In the genomic region with DNA sequence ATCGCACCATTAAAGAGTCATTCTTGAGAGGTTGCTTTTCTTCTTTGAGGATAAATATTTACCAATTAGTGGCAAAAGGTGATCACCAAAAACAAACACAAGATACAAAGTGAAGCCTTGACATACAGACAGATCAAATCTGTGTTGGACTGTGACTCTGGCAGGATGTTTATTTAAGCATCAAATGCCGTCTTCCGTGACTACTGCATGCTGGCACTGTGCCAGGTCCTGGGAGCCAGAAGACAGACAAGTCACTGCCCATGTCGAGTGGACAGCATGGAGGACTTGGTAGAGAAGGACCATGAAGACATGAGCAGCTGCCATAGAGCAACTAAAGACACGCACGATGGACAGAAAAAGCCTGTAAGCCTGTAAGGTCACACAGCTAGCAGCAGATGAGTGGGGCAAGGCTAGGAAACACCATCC, we compare ENCODE assay signal across 16 cellular contexts.
DNase-seq lines count a peak whose midpoint lies in the region; ATAC-seq and TF ChIP-seq lines count a peak whose summit lies in the region.
"Had no signal": no experiment of that assay in that cellular context is flagged by ENCODE, and none has a peak within 500 bp of the region (broad histone marks: within the 10 kb centered on the region; RNA-seq: fewer than 3 reads in every experiment).

No MANE protein-coding gene starts in this region.

- H3K4me3 Mint-ChIP-seq in HFFc6, result no peak overlapping the region
- H3K4me3 Mint-ChIP-seq: activated CD8-positive, alpha-beta T cell treated with anti-CD3 and anti-CD28 coated beads for 36 hours; CD8-positive, alpha-beta memory T cell; T-helper 1 cell treated with Interleukin-12 subunit alpha and Interleukin-12 subunit beta and Interleukin-4 antibody, amounts not matched to agents 30 μg/mL and 1 μg/mL, for 36 hours had no signal

- in situ Hi-C loops in Caki2 (cut with HindIII; ENCODE audit: low pct_unique_long_range_greater_than_20kb, low sequenced_read_pairs), result no loop called here

- DNase-seq in Caki2 (ENCODE audit: low read depth) (peak; percentile 40), HFFc6 (peak; percentile 29), RPMI7951 (ENCODE audit: low read depth) (peak; percentile 50), glomerular visceral epithelial cell (ENCODE audit: extremely low spot score) (peak; percentile 63), cortex of kidney (lab: John Stamatoyannopoulos, UW) (no peak), dedifferentiated amniotic fluid mesenchymal stem cell (ENCODE audit: extremely low spot score) (no peak)
- DNase-seq in activated CD8-positive, alpha-beta memory T cell treated with anti-CD3 and anti-CD28 coated beads, Interleukin-2, amount 50 U/mL, for 4 hours, result no peak
- DNase-seq: activated CD8-positive, alpha-beta T cell treated with anti-CD3 and anti-CD28 coated beads for 36 hours; activated naive CD4-positive, alpha-beta T cell; CD8-positive, alpha-beta memory T cell; erythroblast; H7; KBM-7; stomach had no signal

- H3K9me3 Mint-ChIP-seq in HFFc6, result peaks cover 6% of the 10 kb centered on the region
- H3K9me3 Mint-ChIP-seq: T-helper 1 cell treated with Interleukin-12 subunit alpha and Interleukin-12 subunit beta and Interleukin-4 antibody, amounts not matched to agents 30 μg/mL and 1 μg/mL, for 36 hours had no signal

- H3K4me1 Mint-ChIP-seq in HFFc6 (ENCODE audit: low read depth), result peaks cover 25% of the 10 kb centered on the region
- H3K4me1 Mint-ChIP-seq: CD8-positive, alpha-beta memory T cell had no signal

- no peak overlapping the region for H3K27ac Mint-ChIP-seq in HFFc6
- H3K27ac Mint-ChIP-seq: activated CD8-positive, alpha-beta T cell treated with anti-CD3 and anti-CD28 coated beads for 36 hours; CD8-positive, alpha-beta memory T cell; T-helper 1 cell treated with Interleukin-12 subunit alpha and Interleukin-12 subunit beta and Interleukin-4 antibody, amounts not matched to agents 30 μg/mL and 1 μg/mL, for 36 hours had no signal

- TF ChIP-seq CTCF in HFFc6 (IDR thresholded peaks at IDR 0.05), result no peak

- peaks cover 7% of the 10 kb centered on the region; the same call in 1 of the 2 replicates for H3K36me3 Mint-ChIP-seq in HFFc6 (ENCODE audit: low read depth)
- H3K36me3 Mint-ChIP-seq: CD8-positive, alpha-beta memory T cell had no signal

- H3K27me3 Mint-ChIP-seq in HFFc6 (ENCODE audit: insufficient read depth), result no peaks in the 10 kb centered on the region

- no peak for ATAC-seq in GM21390 (IDR thresholded peaks at IDR 0.05; ENCODE audit: unreplicated experiment)
- ATAC-seq: activated CD8-positive, alpha-beta T cell treated with anti-CD3 and anti-CD28 coated beads for 36 hours had no signal

Comparison
In these comparisons a context has a peak if more than half of its experiments do, and no peak if none do; other contexts are left out.
1. DNase-seq: peak in Caki2 (single experiment), HFFc6 (single experiment), RPMI7951 (single experiment) and glomerular visceral epithelial cell (single experiment); none in activated CD8-positive, alpha-beta memory T cell treated with anti-CD3 and anti-CD28 coated beads, Interleukin-2, amount 50 U/mL, for 4 hours (single experiment), cortex of kidney (single experiment) and dedifferentiated amniotic fluid mesenchymal stem cell (single experiment).